Comparison of ENCODE assay signal across 1 cellular context in genomic region chr14:51129130-51129529, GRCh38.
TF ChIP-seq lines count a peak whose summit lies in the region.

No MANE protein-coding gene starts in this region.

TF ChIP-seq in GM12878, 131 proteins besides CTCF, POLR2A, EP300 and RAD21 (continued from another document):
- TF ChIP-seq ATF3 (IDR thresholded peaks at IDR 0.05; ENCODE audit: borderline replicate concordance, extremely low read depth, low read depth, low read length) = no peak
- no peak for TF ChIP-seq SUZ12 (IDR thresholded peaks at IDR 0.05; ENCODE audit: unreplicated experiment)
- no peak for TF ChIP-seq TCF3 (IDR thresholded peaks at IDR 0.05; ENCODE audit: borderline replicate concordance, insufficient read depth, low read depth, low read length)
- TF ChIP-seq ASH2L (IDR thresholded peaks at IDR 0.05; ENCODE audit: borderline replicate concordance, low read depth) = no peak
- TF ChIP-seq EED (IDR thresholded peaks at IDR 0.05; ENCODE audit: low read depth) = no peak
- TF ChIP-seq ESRRA (IDR thresholded peaks at IDR 0.05; ENCODE audit: low read length) = no peak
TF ChIP-seq in GM12878: peak in this region for 0.
